In genomic region chr7:129855234-129855673, GRCh38 we compare ENCODE assay signal across 15 cellular contexts.
A peak's percentile ranks its signal among the peaks of the same experiment; 100 is the strongest.
DNase-seq lines count a peak whose midpoint lies in the region; ATAC-seq and TF ChIP-seq lines count a peak whose summit lies in the region.
"Had no signal": no experiment of that assay in that cellular context is flagged by ENCODE, and none has a peak within 500 bp of the region (broad histone marks: within the 10 kb centered on the region; RNA-seq: fewer than 3 reads in every experiment).

No MANE protein-coding gene starts in this region.

- H3K4me2 ChIP-seq in OCI-LY1 (ENCODE audit: low read length) (no peak overlapping the region), mammary epithelial cell (ENCODE audit: insufficient read depth, low read depth, low read length) (peak overlapping the region; percentile 63), osteoblast (ENCODE audit: insufficient read depth, low read length) (peak overlapping the region; percentile 72)

- H3K36me3 ChIP-seq in OCI-LY1 (ENCODE audit: insufficient read depth, low read length) (peaks cover 53% of the 10 kb centered on the region; the same call in 1 of the 2 replicates), mammary epithelial cell (ENCODE audit: insufficient read depth, low read length) (peaks cover 5% of the 10 kb centered on the region), osteoblast (ENCODE audit: insufficient read depth, low read length) (peaks cover 20% of the 10 kb centered on the region)

- H3K9me2 ChIP-seq in OCI-LY1 (ENCODE audit: low read depth, low read length): no peaks in the 10 kb centered on the region

- no peak for TF ChIP-seq CTCF in AG10803 (conservative IDR thresholded peaks at IDR 0.05; ENCODE audit: low read length)
- TF ChIP-seq CTCF in OCI-LY1 (IDR thresholded peaks at IDR 0.05; ENCODE audit: low read length): no peak
- TF ChIP-seq CTCF in mammary epithelial cell (conservative IDR thresholded peaks at IDR 0.05 in 1 of 2, IDR thresholded peaks at IDR 0.05 in 1 of 2; ENCODE audit: extremely low read depth in 1 of 2, insufficient read depth in 1 of 2, low read depth in 1 of 2, low read length in 2 of 2): no peak
- TF ChIP-seq CTCF in osteoblast (IDR thresholded peaks at IDR 0.05; ENCODE audit: extremely low read depth, low read depth, low read length): no peak

- H3K9ac ChIP-seq in OCI-LY1 (ENCODE audit: low read length): no peak overlapping the region
- no peak overlapping the region for H3K9ac ChIP-seq in mammary epithelial cell (ENCODE audit: insufficient read depth, low read length)

- H2AFZ ChIP-seq in OCI-LY1 (ENCODE audit: low read length): no peak overlapping the region
- H2AFZ ChIP-seq in mammary epithelial cell (ENCODE audit: low read depth, low read length): no peak overlapping the region
- H2AFZ ChIP-seq in osteoblast (ENCODE audit: low read length): no peak overlapping the region

- dilution Hi-C loops in mammary epithelial cell (cut with HindIII; ENCODE audit: low sequenced_read_pairs): loop anchor here (5.0 kb wide), 1 partner anchor 102 kb away; no protein-coding TSS in a partner anchor

- H3K9me3 ChIP-seq in OCI-LY1 (ENCODE audit: low read length) (no peaks in the 10 kb centered on the region), mammary epithelial cell (replicated peaks; ENCODE audit: insufficient read depth, low read length) (no peaks in the 10 kb centered on the region), osteoblast (ENCODE audit: low read depth, low read length) (no peaks in the 10 kb centered on the region)

- CTCF ChIA-PET in mammary epithelial cell (lab: Charles Lee; ENCODE audit: low non-redundant PET): no interaction called here

- DNase-seq in AG10803 (ENCODE audit: low read depth): peak; percentile 98
- no peak for DNase-seq in mammary epithelial cell
- peak; percentile 48 for DNase-seq in osteoblast (ENCODE audit: insufficient read length, low spot score, missing footprints)
- no peak for DNase-seq in activated CD8-positive, alpha-beta memory T cell treated with anti-CD3 and anti-CD28 coated beads, Interleukin-2, amount 50 U/mL, for 48 hours
- no peak for DNase-seq in UCSD-AML1 (lab: John Stamatoyannopoulos, UW; ENCODE audit: unreplicated experiment)
- no peak for DNase-seq in NCI-H146 (lab: John Stamatoyannopoulos, UW)
- DNase-seq: activated CD4-positive, alpha-beta T cell treated with anti-CD3 and anti-CD28 coated beads, Interleukin-2, amount 10 ng/mL, durations not matched to agents 7 days and 5 days; islet precursor cell; Karpas-422; NCI-H2081 treated with DMSO at 0.1 percent for 48 hours; stimulated activated CD4-positive, alpha-beta T cell treated with anti-CD3 and anti-CD28 coated beads, Interleukin-2, amount 100 ng/mL, for 48 hours; stimulated activated naive B cell treated with anti-CD40 and anti-IgM and Interleukin-4, amounts not matched to agents 10 μg/mL and 1 μg/mL and 100 μg/mL, for 72 hours had no signal

- peaks cover 8% of the 10 kb centered on the region; the same call in 1 of the 2 replicates for H3F3A ChIP-seq in OCI-LY1 (ENCODE audit: insufficient read depth, low read length)

- H4K20me1 ChIP-seq in OCI-LY1 (ENCODE audit: insufficient read depth, low read length): no peaks in the 10 kb centered on the region
- no peaks in the 10 kb centered on the region for H4K20me1 ChIP-seq in mammary epithelial cell (ENCODE audit: insufficient read depth, low read length)
- H4K20me1 ChIP-seq in osteoblast (ENCODE audit: insufficient read depth, low read length): peaks cover 11% of the 10 kb centered on the region

- peak overlapping the region; percentile 31 for H3K27ac ChIP-seq in OCI-LY1 (ENCODE audit: low read depth, low read length, poor library complexity, severe bottlenecking)
- H3K27ac ChIP-seq in mammary epithelial cell (ENCODE audit: insufficient read depth, low read depth, low read length): peak overlapping the region; percentile 79
- H3K27ac ChIP-seq in osteoblast (ENCODE audit: low read depth, low read length): peak overlapping the region; percentile 83

- BruUV-seq in mammary epithelial cell (replicated peaks; lab: Mats Ljungman, UMichigan): no TSS peak

- H3K4me1 ChIP-seq in OCI-LY1 (ENCODE audit: insufficient read depth, low read length, severe bottlenecking) (peaks cover 62% of the 10 kb centered on the region), mammary epithelial cell (ENCODE audit: insufficient read depth, low read length) (peaks cover 30% of the 10 kb centered on the region), osteoblast (ENCODE audit: insufficient read depth, low read length) (peaks cover 48% of the 10 kb centered on the region)

- in situ Hi-C loops in mammary epithelial cell (cut with MboI; ENCODE audit: low sequenced_read_pairs in 2 of 2): no loop called here

- H3K79me2 ChIP-seq in OCI-LY1 (ENCODE audit: insufficient read depth, low read length): 0 out of 2 replicates have a peak, but pooled peaks cover 11% of the 10 kb centered on the region
- H3K79me2 ChIP-seq in mammary epithelial cell (ENCODE audit: insufficient read depth, low read length): peaks cover 73% of the 10 kb centered on the region
- H3K79me2 ChIP-seq in osteoblast (ENCODE audit: insufficient read depth, low read length): peaks cover 44% of the 10 kb centered on the region

- WGBS in mammary epithelial cell (ENCODE audit: low coverage, missing lambda C conversion rate): 83% methylated on average over 6 of the region's 6 CpGs

- ATAC-seq in HG03280 (IDR thresholded peaks at IDR 0.05; ENCODE audit: unreplicated experiment): no peak
- ATAC-seq: foreskin keratinocyte; stimulated activated naive B cell treated with anti-CD40 and anti-IgM and Interleukin-4, amounts not matched to agents 10 μg/mL and 1 μg/mL and 100 μg/mL, for 72 hours had no signal

- intact Hi-C loops in mammary epithelial cell (cut with micrococcal nuclease): no loop called here

- H3K4me3 ChIP-seq in AG10803 (ENCODE audit: low read length) (no peak overlapping the region), OCI-LY1 (ENCODE audit: low read depth, low read length, poor library complexity, severe bottlenecking) (no peak overlapping the region), mammary epithelial cell (replicated peaks in 1 of 3; ENCODE audit: insufficient read depth in 1 of 3, low read depth in 2 of 3, low read length in 3 of 3) (no peak overlapping the region), osteoblast (ENCODE audit: insufficient read depth, low read length) (no peak overlapping the region)

- H3K27me3 ChIP-seq in OCI-LY1 (ENCODE audit: insufficient read depth, low read length) (no peaks in the 10 kb centered on the region), mammary epithelial cell (ENCODE audit: insufficient read depth, low read length) (no peaks in the 10 kb centered on the region), osteoblast (ENCODE audit: insufficient read depth, low read length) (no peaks in the 10 kb centered on the region)
- H3K27me3 ChIP-seq: foreskin keratinocyte had no signal

Comparison
In these comparisons a context has a peak if more than half of its experiments do, and no peak if none do; other contexts are left out.
1. DNase-seq: peak in AG10803 (single experiment) and osteoblast (single experiment); none in mammary epithelial cell (single experiment), activated CD8-positive, alpha-beta memory T cell treated with anti-CD3 and anti-CD28 coated beads, Interleukin-2, amount 50 U/mL, for 48 hours (single experiment), UCSD-AML1 (single experiment) and NCI-H146 (single experiment).
2. H3K27ac ChIP-seq: peak in every context shown above with its lines; median percentile 83 in osteoblast; 79 in mammary epithelial cell; 31 in OCI-LY1.